In genomic region chr13:52968074-52968700, GRCh38 we compare ENCODE assay signal across 8 cellular contexts.
DNase-seq lines count a peak whose midpoint lies in the region; ATAC-seq, FAIRE-seq and TF ChIP-seq lines count a peak whose summit lies in the region.

No MANE protein-coding gene starts in this region.

- TF ChIP-seq POLR2A in Peyer's patch (IDR thresholded peaks at IDR 0.05) (no peak), ovary (IDR thresholded peaks at IDR 0.05) (no peak), upper lobe of left lung (IDR thresholded peaks at IDR 0.05) (no peak)

- H3K36me3 ChIP-seq in H7 (replicated peaks; ENCODE audit: control insufficient read depth, insufficient read depth, low read length) (no peaks in the 10 kb centered on the region), Peyer's patch (no peaks in the 10 kb centered on the region), ovary (no peaks in the 10 kb centered on the region), upper lobe of left lung (no peaks in the 10 kb centered on the region)

- H3K4me1 ChIP-seq in Peyer's patch (no peaks in the 10 kb centered on the region), ovary (ENCODE audit: insufficient read depth) (no peaks in the 10 kb centered on the region), upper lobe of left lung (no peaks in the 10 kb centered on the region)

- ATAC-seq in upper lobe of left lung (ENCODE audit: low FRiP score in 2 of 2): peak; percentile 86 to 93

- no peaks in the 10 kb centered on the region for H3K9me3 ChIP-seq in Peyer's patch
- no peaks in the 10 kb centered on the region for H3K9me3 ChIP-seq in ovary
- no peaks in the 10 kb centered on the region for H3K9me3 ChIP-seq in upper lobe of left lung

- no peak overlapping the region for H3K4me3 ChIP-seq in H7 (ENCODE audit: insufficient read depth, low read depth, low read length)
- no peak overlapping the region for H3K4me3 ChIP-seq in LNCaP clone FGC (ENCODE audit: low read depth, low read length)
- no peak overlapping the region for H3K4me3 ChIP-seq in Peyer's patch
- no peak overlapping the region for H3K4me3 ChIP-seq in ovary
- H3K4me3 ChIP-seq in upper lobe of left lung: no peak overlapping the region

- FAIRE-seq in frontal cortex (lab: Jason Lieb, UNC): no peak

- TF ChIP-seq CTCF in LNCaP clone FGC (IDR thresholded peaks at IDR 0.05; ENCODE audit: control insufficient read depth, extremely low read depth, insufficient read depth): peak; percentile 100
- peak in 5 of 6 experiments; percentile 20 to 98 (median 97) for TF ChIP-seq CTCF in Peyer's patch (IDR thresholded peaks at IDR 0.05)
- TF ChIP-seq CTCF in ovary (IDR thresholded peaks at IDR 0.05): no peak
- TF ChIP-seq CTCF in upper lobe of left lung (IDR thresholded peaks at IDR 0.05): peak; percentile 57 to 91 (median 78)

- peaks cover 6% of the 10 kb centered on the region for H3K27me3 ChIP-seq in H7 (ENCODE audit: control insufficient read depth, insufficient read depth, low read length)
- no peaks in the 10 kb centered on the region for H3K27me3 ChIP-seq in Peyer's patch
- no peaks in the 10 kb centered on the region for H3K27me3 ChIP-seq in ovary
- H3K27me3 ChIP-seq in upper lobe of left lung: no peaks in the 10 kb centered on the region

- intact Hi-C loops in ovary (cut with DNase I): no loop called here

- TF ChIP-seq EP300 in ovary (IDR thresholded peaks at IDR 0.05) (no peak), upper lobe of left lung (IDR thresholded peaks at IDR 0.05) (no peak)

- 16 to 22% (median 21%) methylated on average over 13 of the region's 13 CpGs for WGBS in ovary, 3 donors
- 17 to 27% methylated on average over 13 of the region's 13 CpGs for WGBS in upper lobe of left lung, 2 donors

- peak; percentile 82 for DNase-seq in GDM1 (lab: John Stamatoyannopoulos, UW)
- peak; percentile 79 for DNase-seq in H7
- DNase-seq in LNCaP clone FGC (ENCODE audit: low read depth): peak; percentile 35
- DNase-seq in Peyer's patch: peak; percentile 56 to 91 (median 82)
- DNase-seq in activated T-helper 1 cell treated with anti-CD3 and anti-CD28 coated beads, Interleukin-2, amount 50 U/mL, for 16 hours (ENCODE audit: low read depth in 1 of 2, low spot score in 1 of 2): peak; percentile 24 to 35
- DNase-seq in frontal cortex (ENCODE audit: low spot score in 2 of 2): peak; percentile 24 to 53
- peak; percentile 12 to 49 (median 42) for DNase-seq in ovary
- DNase-seq in upper lobe of left lung: peak in 1 of 2 donors; percentile 73

- H3K27ac ChIP-seq in Peyer's patch (no peak overlapping the region), ovary (no peak overlapping the region), upper lobe of left lung (no peak overlapping the region)

Comparison
In these comparisons a context has a peak if more than half of its experiments do, and no peak if none do; other contexts are left out.
1. CTCF ChIP-seq: peak in LNCaP clone FGC (single experiment), Peyer's patch (5 of 6) and upper lobe of left lung (6 of 6); none in ovary (0 of 3).